In genomic region chr12:22543246-22544037, GRCh38 we compare ENCODE assay signal across 8 cellular contexts. TPM values are rescaled to one million over a fixed set of nuclear protein-coding genes. Genes with fewer than 3 reads are reported as not detected.
A peak's percentile ranks its signal among the peaks of the same experiment; 100 is the strongest.
DNase-seq lines count a peak whose midpoint lies in the region; ATAC-seq, FAIRE-seq and TF ChIP-seq lines count a peak whose summit lies in the region.

No MANE protein-coding gene starts in this region.

- no peak for FAIRE-seq in D721Med (lab: Jason Lieb, UNC)

- DNase-seq in NCI-H1092 (lab: John Stamatoyannopoulos, UW) = peak; percentile 23
- DNase-seq in activated CD4-positive, CD25-positive, alpha-beta regulatory T cell (lab: John Stamatoyannopoulos, UW) = peak in 3 of 4 experiments; percentile 18 to 32 (median 19)
- DNase-seq in chondrocyte (ENCODE audit: low spot score) = no peak
- peak; percentile 68 for DNase-seq in left lobe of liver (ENCODE audit: low spot score)
- peak; percentile 42 to 43 for DNase-seq in stimulated activated CD4-positive, alpha-beta T cell treated with anti-CD3 and anti-CD28 coated beads, Interleukin-2, amount 100 ng/mL, for 48 hours
- no peak for DNase-seq in D721Med (ENCODE audit: insufficient read length, low spot score)

- peaks cover 36% of the 10 kb centered on the region for H3K4me1 Mint-ChIP-seq in chondrocyte (ENCODE audit: low read depth)

- H3K9me3 Mint-ChIP-seq in chondrocyte (ENCODE audit: low read depth) = peaks cover 3% of the 10 kb centered on the region

- no peak for TF ChIP-seq CTCF in chondrocyte (IDR thresholded peaks at IDR 0.05)
- no peak for TF ChIP-seq CTCF in D721Med (IDR thresholded peaks at IDR 0.05; ENCODE audit: insufficient read depth, missing control alignments)

- peaks cover 4% of the 10 kb centered on the region for H3K36me3 Mint-ChIP-seq in chondrocyte (ENCODE audit: low read depth)

- H3K27me3 Mint-ChIP-seq in chondrocyte (ENCODE audit: low read depth) = no peaks in the 10 kb centered on the region

- H3K27ac Mint-ChIP-seq in chondrocyte (ENCODE audit: unreplicated experiment) = peak overlapping the region; percentile 94

- peak overlapping the region; percentile 89 for H3K4me3 Mint-ChIP-seq in chondrocyte (ENCODE audit: unreplicated experiment)

- ATAC-seq in GM18498 (IDR thresholded peaks at IDR 0.05; ENCODE audit: unreplicated experiment) (peak; percentile 39), HG02571 (IDR thresholded peaks at IDR 0.05; ENCODE audit: unreplicated experiment) (peak; percentile 42), left lobe of liver (peak; percentile 68)

RNA-seq across cellular contexts. Expression of gene C2CD5, which starts 0.9 kb away (rescaled TPM):
- total RNA-seq in chondrocyte (17.1 to 30.5 TPM (median 17.3 TPM) in 3 replicates), left lobe of liver (10.8 TPM)

Comparison
In these comparisons a context has a peak if more than half of its experiments do, and no peak if none do; other contexts are left out.
1. DNase-seq: peak in NCI-H1092 (single experiment), activated CD4-positive, CD25-positive, alpha-beta regulatory T cell (3 of 4), left lobe of liver (single experiment) and stimulated activated CD4-positive, alpha-beta T cell treated with anti-CD3 and anti-CD28 coated beads, Interleukin-2, amount 100 ng/mL, for 48 hours (2 of 2); none in chondrocyte (single experiment) and D721Med (single experiment).
2. Peak in every context shown above with its lines, with median percentiles within 50 percentile points of each other: ATAC-seq.